In genomic region chr4:70721747-70722146, GRCh38 we compare ENCODE assay signal across 8 cellular contexts. TPM values are rescaled to one million over a fixed set of nuclear protein-coding genes. Genes with fewer than 3 reads are reported as not detected.
DNase-seq lines count a peak whose midpoint lies in the region; ATAC-seq, FAIRE-seq and TF ChIP-seq lines count a peak whose summit lies in the region.

Gene RUFY3 (plus strand): TSS chr4:70721964. CDS start chr4:70722574, 610 bp downstream.

- H2AFZ ChIP-seq in PC-9: no peak within 1 kb of the TSS

- no peaks in the 10 kb centered on the region for H3K27me3 ChIP-seq in PC-9 (ENCODE audit: insufficient read depth, low read depth)
- H3K27me3 ChIP-seq in lung (ENCODE audit: control insufficient read depth, insufficient read depth): no peaks in the 10 kb centered on the region
- H3K27me3 ChIP-seq in suprapubic skin: no peaks in the 10 kb centered on the region

- ATAC-seq in A549 (peak; percentile 59 to 65; a peak in 5 of 6 replicates), lung (ENCODE audit: insufficient read depth, low FRiP score) (peak; percentile 60), HG02852 (IDR thresholded peaks at IDR 0.05; ENCODE audit: unreplicated experiment) (no peak)

- no peak within 1 kb of the TSS for H3K4me3 ChIP-seq in A549
- no peak within 1 kb of the TSS for H3K4me3 ChIP-seq in PC-9
- no peak within 1 kb of the TSS for H3K4me3 ChIP-seq in lung
- H3K4me3 ChIP-seq in suprapubic skin: peak within 1 kb of the TSS; percentile 41

- BruUV-seq in PC-9 (replicated peaks; lab: Mats Ljungman, UMichigan): no TSS peak

- H3K9me2 ChIP-seq in PC-9 (ENCODE audit: insufficient read depth): no peaks in the 10 kb centered on the region

- DNase-seq in A549 (ENCODE audit: low read depth in 1 of 2, low spot score in 1 of 2) (no peak), HCEC 1CT (peak; percentile 80), PC-9 (no peak), dermis blood vessel endothelial cell (peak; percentile 70), lung (ENCODE audit: low spot score) (no peak), suprapubic skin (ENCODE audit: low spot score in 2 of 2) (no peak), erythroblast (lab: John Stamatoyannopoulos, UW) (no peak)

- 0 out of 6 replicates have a peak within 1 kb of the TSS, but pooled peaks of 1 of the 2 experiments have one; percentile 32 for H3K27ac ChIP-seq in A549
- no peak within 1 kb of the TSS for H3K27ac ChIP-seq in PC-9
- H3K27ac ChIP-seq in lung (ENCODE audit: low read depth in 1 of 2, low read length in 1 of 2): peak within 1 kb of the TSS in 1 of 2 donors; percentile 65
- H3K27ac ChIP-seq in suprapubic skin: peak within 1 kb of the TSS; percentile 74

- POLR2A ChIA-PET in A549 (lab: Yijun Ruan, JAX): interaction anchor here (0.9 to 1.4 kb wide), 2 partner anchors 16 to 28 kb away, joined by 3 to 7 read pairs; no protein-coding TSS in a partner anchor
- POLR2A ChIA-PET in PC-9 (lab: Charles Lee; ENCODE audit: unreplicated experiment): interaction anchor here (0.5 kb wide), 1 partner anchor 10 kb away, joined by 4 read pairs; no protein-coding TSS in a partner anchor

- intact Hi-C loops in PC-9 (cut with micrococcal nuclease; ENCODE audit: unreplicated experiment): no loop called here

- H4K20me1 ChIP-seq in PC-9 (ENCODE audit: insufficient read depth): no peaks in the 10 kb centered on the region

- TF ChIP-seq CTCF in A549 (IDR thresholded peaks at IDR 0.05) (no peak), PC-9 (conservative IDR thresholded peaks at IDR 0.05) (no peak), lung (IDR thresholded peaks at IDR 0.05; ENCODE audit: control extremely low read depth, extremely low read depth) (no peak), suprapubic skin (IDR thresholded peaks at IDR 0.05) (no peak)

- TF ChIP-seq EP300 in A549 (IDR thresholded peaks at IDR 0.05) (no peak), suprapubic skin (IDR thresholded peaks at IDR 0.05) (no peak)

- H3K4me1 ChIP-seq in A549 (peaks cover 12% of the 10 kb centered on the region), PC-9 (replicated peaks; ENCODE audit: insufficient read depth) (peaks cover 16% of the 10 kb centered on the region), lung (ENCODE audit: control insufficient read depth in 2 of 2, insufficient read depth in 2 of 2, low read length in 2 of 2) (peaks cover 4 to 7% of the 10 kb centered on the region in 2 donors), suprapubic skin (peaks cover 45% of the 10 kb centered on the region)

- H3F3A ChIP-seq in PC-9 (ENCODE audit: insufficient read depth, low read depth): peaks cover 9% of the 10 kb centered on the region

- TF ChIP-seq POLR2A in A549 (IDR thresholded peaks at IDR 0.05; ENCODE audit: low read length): no peak
- TF ChIP-seq POLR2A in suprapubic skin (IDR thresholded peaks at IDR 0.05): no peak
- TF ChIP-seq POLR2A in erythroblast (IDR thresholded peaks at IDR 0.05; ENCODE audit: low read length): no peak

- FAIRE-seq in A549 (lab: Jason Lieb, UNC): no peak

- H3K79me2 ChIP-seq in PC-9 (ENCODE audit: low read depth): peaks cover 12% of the 10 kb centered on the region; the same call in 1 of the 2 replicates

- CTCF ChIA-PET in A549 (lab: Yijun Ruan, JAX): interaction anchor here (0.6 to 0.7 kb wide), 2 partner anchors 15 to 127 kb away, joined by 3 to 4 read pairs; no protein-coding TSS in a partner anchor
- CTCF ChIA-PET in PC-9 (lab: Charles Lee): interaction anchor here (0.6 kb wide), 2 partner anchors 38 kb away, joined by 3 to 6 read pairs; no protein-coding TSS in a partner anchor

- H3K9me3 ChIP-seq in A549: no peaks in the 10 kb centered on the region
- no peaks in the 10 kb centered on the region for H3K9me3 ChIP-seq in PC-9 (ENCODE audit: insufficient read depth, low read depth)
- no peaks in the 10 kb centered on the region for H3K9me3 ChIP-seq in lung (ENCODE audit: control insufficient read depth in 2 of 2, insufficient read depth in 1 of 2, low read length in 1 of 2)
- H3K9me3 ChIP-seq in suprapubic skin: no peaks in the 10 kb centered on the region

- WGBS in A549 (ENCODE audit: missing lambda C conversion rate): 68% methylated on average over 3 of the region's 3 CpGs
- 57 to 71% methylated on average over 3 of the region's 3 CpGs for WGBS in lung, 2 donors
- 39% methylated on average over 3 of the region's 3 CpGs for WGBS in suprapubic skin

- TF ChIP-seq RAD21 in A549 (conservative IDR thresholded peaks at IDR 0.05 in 1 of 2, IDR thresholded peaks at IDR 0.05 in 1 of 2): no peak

- H3K4me2 ChIP-seq in A549 (peak within 1 kb of the TSS; percentile 21), PC-9 (no peak within 1 kb of the TSS)

- H3K36me3 ChIP-seq in PC-9 (ENCODE audit: low read depth): no peaks in the 10 kb centered on the region
- H3K36me3 ChIP-seq in lung (ENCODE audit: control insufficient read depth in 2 of 2, insufficient read depth in 2 of 2, low read length in 2 of 2): no peaks in the 10 kb centered on the region
- H3K36me3 ChIP-seq in suprapubic skin: peaks cover 5% of the 10 kb centered on the region

TF ChIP-seq in A549, 52 proteins besides CTCF, POLR2A, EP300 and RAD21:
- no peak for TF ChIP-seq NPAS2 (CRISPR knock-in tag; IDR thresholded peaks at IDR 0.05; ENCODE audit: borderline replicate concordance)
- no peak for TF ChIP-seq PHF8 (IDR thresholded peaks at IDR 0.05; ENCODE audit: borderline replicate concordance, low read depth)
- TF ChIP-seq NFE2L2 (conservative IDR thresholded peaks at IDR 0.05; ENCODE audit: low read length): no peak
- no peak for TF ChIP-seq KDM1A (IDR thresholded peaks at IDR 0.05; ENCODE audit: low read depth)
- no peak for TF ChIP-seq POLR2AphosphoS2 (conservative IDR thresholded peaks at IDR 0.05; ENCODE audit: low read length)
- no peak for TF ChIP-seq RFX5 (IDR thresholded peaks at IDR 0.05)
- no peak for TF ChIP-seq HES2 (IDR thresholded peaks at IDR 0.05)
- no peak for TF ChIP-seq ESRRA (IDR thresholded peaks at IDR 0.05; ENCODE audit: borderline replicate concordance, low read length)
- TF ChIP-seq FOSL2 (IDR thresholded peaks at IDR 0.05): no peak
- TF ChIP-seq FOSL2 (CRISPR knock-in tag; IDR thresholded peaks at IDR 0.05): no peak
- no peak for TF ChIP-seq MAX (IDR thresholded peaks at IDR 0.05)
- TF ChIP-seq JUNB (IDR thresholded peaks at IDR 0.05): no peak
- no peak for TF ChIP-seq ZSCAN20 (CRISPR knock-in tag; IDR thresholded peaks at IDR 0.05)

RNA-seq across cellular contexts. Expression of gene RUFY3, which starts in this region (rescaled TPM):
- polyA plus RNA-seq in A549 (2011; rRNA removed) (17.7 and 20.8 TPM in 2 replicates), A549 (2017; fragmentation: RNase III; extraction: RNeasy Plus Mini Kit Qiagen cat#74134 plus additional on column Dnase treatment) (8.1 to 8.7 TPM (median 8.1 TPM) in 3 replicates), lung (10 to 100 TPM; 17.2 to 25.0 TPM)
- polyA plus RNA-seq in A549 (2012; cell fraction: cytosol; rRNA removed): 4.0 and 5.1 TPM in 2 replicates
- polyA plus RNA-seq in A549 (2012; cell fraction: nucleus; rRNA removed): 5.9 and 7.1 TPM in 2 replicates
- polyA minus RNA-seq in A549 (2011; rRNA and poly(A)+ RNA removed): 7.4 and 11.2 TPM in 2 replicates
- total RNA-seq in PC-9 (2021) (22.8 and 23.6 TPM in 2 replicates), dermis blood vessel endothelial cell (50.7 and 58.9 TPM in 2 replicates), lung (100 to 1,000 TPM in 1 of 2 donors, 10 to 100 TPM in 1; 61.5 to 122 TPM), suprapubic skin (100 to 1,000 TPM in 1 of 4 donors, 10 to 100 TPM in 3; 53.2 to 155 (median 68.1) TPM)

Comparison
In these comparisons a context has a peak if more than half of its experiments do, and no peak if none do; other contexts are left out.
1. DNase-seq: peak in HCEC 1CT (single experiment) and dermis blood vessel endothelial cell (single experiment); none in A549 (0 of 2), PC-9 (0 of 2), lung (single experiment), suprapubic skin (0 of 2) and erythroblast (0 of 2).